In the genomic region with DNA sequence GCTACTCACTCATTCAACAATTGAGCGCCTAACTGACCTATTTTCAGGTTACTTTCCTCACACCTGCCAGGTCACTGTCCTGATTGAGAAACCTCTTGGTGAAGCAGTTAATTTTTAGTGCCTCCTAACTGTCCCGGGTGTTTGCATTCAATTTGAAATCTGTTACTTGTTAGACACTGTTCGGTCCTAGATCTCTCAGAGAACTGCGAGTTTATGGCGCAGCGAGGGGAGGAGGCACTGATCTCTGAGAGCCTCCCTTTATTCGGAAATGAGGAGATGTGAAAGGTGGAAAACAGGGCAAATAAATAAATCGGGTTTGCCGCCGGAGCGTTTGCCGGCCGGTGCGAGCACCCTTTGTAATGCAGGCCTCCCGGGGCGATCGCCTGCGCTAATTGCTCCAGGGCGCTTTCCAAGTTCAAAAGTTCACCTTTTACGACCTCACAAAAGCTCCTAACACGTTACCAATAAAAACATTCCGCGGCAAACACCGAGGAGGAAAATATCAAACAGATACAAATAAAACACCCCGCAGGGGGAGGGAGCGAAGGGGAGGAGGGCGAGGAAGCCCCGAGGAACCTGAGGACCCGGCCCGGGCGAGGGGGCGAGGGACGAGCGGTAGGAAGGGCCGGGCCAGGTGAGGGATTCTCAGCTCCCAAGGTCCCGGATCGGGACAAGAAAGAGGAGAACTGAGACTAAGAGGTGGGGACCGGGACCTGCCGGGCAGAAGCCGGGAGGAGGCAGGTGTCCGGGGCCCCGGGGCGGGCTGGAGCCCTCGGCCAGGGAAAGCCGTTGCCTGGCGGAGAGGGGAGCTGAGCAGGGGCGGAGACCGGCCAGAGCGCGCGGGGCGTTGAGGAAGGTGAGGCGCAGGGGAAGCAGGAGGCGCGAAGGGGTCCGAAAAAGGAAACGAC, we compare ENCODE assay signal across 1 cellular context.
TF ChIP-seq lines count a peak whose summit lies in the region.

No MANE protein-coding gene starts in this region.

TF ChIP-seq in HEK293, 187 proteins besides CTCF, POLR2A, EP300 and RAD21 (continued from another document and continues in another):
- TF ChIP-seq, protein P1, sequence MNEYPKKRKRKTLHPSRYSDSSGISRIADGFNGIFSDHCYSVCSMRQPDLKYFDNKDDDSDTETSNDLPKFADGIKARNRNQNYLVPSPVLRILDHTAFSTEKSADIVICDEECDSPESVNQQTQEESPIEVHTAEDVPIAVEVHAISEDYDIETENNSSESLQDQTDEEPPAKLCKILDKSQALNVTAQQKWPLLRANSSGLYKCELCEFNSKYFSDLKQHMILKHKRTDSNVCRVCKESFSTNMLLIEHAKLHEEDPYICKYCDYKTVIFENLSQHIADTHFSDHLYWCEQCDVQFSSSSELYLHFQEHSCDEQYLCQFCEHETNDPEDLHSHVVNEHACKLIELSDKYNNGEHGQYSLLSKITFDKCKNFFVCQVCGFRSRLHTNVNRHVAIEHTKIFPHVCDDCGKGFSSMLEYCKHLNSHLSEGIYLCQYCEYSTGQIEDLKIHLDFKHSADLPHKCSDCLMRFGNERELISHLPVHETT (tag by site-specific recombination; IDR thresholded peaks at IDR 0.05) = no peak
- TF ChIP-seq ZNF138 (tag by site-specific recombination; IDR thresholded peaks at IDR 0.05; ENCODE audit: borderline replicate concordance) = no peak
- TF ChIP-seq ZNF292 (tag by site-specific recombination; IDR thresholded peaks at IDR 0.05; ENCODE audit: borderline replicate concordance, low read depth) = no peak
- TF ChIP-seq ZNF133 (tag by site-specific recombination; IDR thresholded peaks at IDR 0.05) = no peak
- TF ChIP-seq, protein P2, sequence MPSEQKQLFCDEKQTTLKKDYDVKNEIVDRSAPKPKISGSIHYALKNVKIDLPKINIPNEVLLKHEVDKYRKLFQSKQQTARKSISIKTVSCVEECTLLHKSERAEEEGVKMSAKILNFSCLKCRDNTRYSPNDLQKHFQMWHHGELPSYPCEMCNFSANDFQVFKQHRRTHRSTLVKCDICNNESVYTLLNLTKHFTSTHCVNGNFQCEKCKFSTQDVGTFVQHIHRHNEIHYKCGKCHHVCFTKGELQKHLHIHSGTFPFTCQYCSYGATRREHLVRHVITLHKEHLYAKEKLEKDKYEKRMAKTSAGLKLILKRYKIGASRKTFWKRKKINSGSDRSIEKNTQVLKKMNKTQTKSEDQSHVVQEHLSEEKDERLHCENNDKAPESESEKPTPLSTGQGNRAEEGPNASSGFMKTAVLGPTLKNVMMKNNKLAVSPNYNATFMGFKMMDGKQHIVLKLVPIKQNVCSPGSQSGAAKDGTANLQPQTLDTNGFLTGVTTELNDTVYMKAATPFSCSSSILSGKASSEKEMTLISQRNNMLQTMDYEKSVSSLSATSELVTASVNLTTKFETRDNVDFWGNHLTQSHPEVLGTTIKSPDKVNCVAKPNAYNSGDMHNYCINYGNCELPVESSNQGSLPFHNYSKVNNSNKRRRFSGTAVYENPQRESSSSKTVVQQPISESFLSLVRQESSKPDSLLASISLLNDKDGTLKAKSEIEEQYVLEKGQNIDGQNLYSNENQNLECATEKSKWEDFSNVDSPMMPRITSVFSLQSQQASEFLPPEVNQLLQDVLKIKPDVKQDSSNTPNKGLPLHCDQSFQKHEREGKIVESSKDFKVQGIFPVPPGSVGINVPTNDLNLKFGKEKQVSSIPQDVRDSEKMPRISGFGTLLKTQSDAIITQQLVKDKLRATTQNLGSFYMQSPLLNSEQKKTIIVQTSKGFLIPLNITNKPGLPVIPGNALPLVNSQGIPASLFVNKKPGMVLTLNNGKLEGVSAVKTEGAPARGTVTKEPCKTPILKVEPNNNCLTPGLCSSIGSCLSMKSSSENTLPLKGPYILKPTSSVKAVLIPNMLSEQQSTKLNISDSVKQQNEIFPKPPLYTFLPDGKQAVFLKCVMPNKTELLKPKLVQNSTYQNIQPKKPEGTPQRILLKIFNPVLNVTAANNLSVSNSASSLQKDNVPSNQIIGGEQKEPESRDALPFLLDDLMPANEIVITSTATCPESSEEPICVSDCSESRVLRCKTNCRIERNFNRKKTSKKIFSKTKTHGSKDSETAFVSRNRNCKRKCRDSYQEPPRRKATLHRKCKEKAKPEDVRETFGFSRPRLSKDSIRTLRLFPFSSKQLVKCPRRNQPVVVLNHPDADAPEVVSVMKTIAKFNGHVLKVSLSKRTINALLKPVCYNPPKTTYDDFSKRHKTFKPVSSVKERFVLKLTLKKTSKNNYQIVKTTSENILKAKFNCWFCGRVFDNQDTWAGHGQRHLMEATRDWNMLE (tag by site-specific recombination; conservative IDR thresholded peaks at IDR 0.05; ENCODE audit: low read depth) = no peak
- TF ChIP-seq, protein P3, sequence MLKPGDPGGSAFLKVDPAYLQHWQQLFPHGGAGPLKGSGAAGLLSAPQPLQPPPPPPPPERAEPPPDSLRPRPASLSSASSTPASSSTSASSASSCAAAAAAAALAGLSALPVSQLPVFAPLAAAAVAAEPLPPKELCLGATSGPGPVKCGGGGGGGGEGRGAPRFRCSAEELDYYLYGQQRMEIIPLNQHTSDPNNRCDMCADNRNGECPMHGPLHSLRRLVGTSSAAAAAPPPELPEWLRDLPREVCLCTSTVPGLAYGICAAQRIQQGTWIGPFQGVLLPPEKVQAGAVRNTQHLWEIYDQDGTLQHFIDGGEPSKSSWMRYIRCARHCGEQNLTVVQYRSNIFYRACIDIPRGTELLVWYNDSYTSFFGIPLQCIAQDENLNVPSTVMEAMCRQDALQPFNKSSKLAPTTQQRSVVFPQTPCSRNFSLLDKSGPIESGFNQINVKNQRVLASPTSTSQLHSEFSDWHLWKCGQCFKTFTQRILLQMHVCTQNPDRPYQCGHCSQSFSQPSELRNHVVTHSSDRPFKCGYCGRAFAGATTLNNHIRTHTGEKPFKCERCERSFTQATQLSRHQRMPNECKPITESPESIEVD (tag by site-specific recombination; IDR thresholded peaks at IDR 0.05) = peak; percentile 91
- TF ChIP-seq ZFHX2 (tag by site-specific recombination; conservative IDR thresholded peaks at IDR 0.05) = no peak
- 0 out of 2 replicates have a peak, but pooled peaks have one; percentile 56 for TF ChIP-seq OVOL3 (tag by site-specific recombination; IDR thresholded peaks at IDR 0.05)
- peak; percentile 38; the same call in 1 of the 2 replicates for TF ChIP-seq KLF9 (tag by site-specific recombination; IDR thresholded peaks at IDR 0.05; ENCODE audit: low read depth)
- no peak for TF ChIP-seq ZNF664 (tag by site-specific recombination; IDR thresholded peaks at IDR 0.05)
- TF ChIP-seq, protein P4, sequence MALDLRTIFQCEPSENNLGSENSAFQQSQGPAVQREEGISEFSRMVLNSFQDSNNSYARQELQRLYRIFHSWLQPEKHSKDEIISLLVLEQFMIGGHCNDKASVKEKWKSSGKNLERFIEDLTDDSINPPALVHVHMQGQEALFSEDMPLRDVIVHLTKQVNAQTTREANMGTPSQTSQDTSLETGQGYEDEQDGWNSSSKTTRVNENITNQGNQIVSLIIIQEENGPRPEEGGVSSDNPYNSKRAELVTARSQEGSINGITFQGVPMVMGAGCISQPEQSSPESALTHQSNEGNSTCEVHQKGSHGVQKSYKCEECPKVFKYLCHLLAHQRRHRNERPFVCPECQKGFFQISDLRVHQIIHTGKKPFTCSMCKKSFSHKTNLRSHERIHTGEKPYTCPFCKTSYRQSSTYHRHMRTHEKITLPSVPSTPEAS (tag by site-specific recombination; IDR thresholded peaks at IDR 0.05) = no peak
- TF ChIP-seq ZNF394 (tag by site-specific recombination; IDR thresholded peaks at IDR 0.05; ENCODE audit: borderline replicate concordance) = peak; percentile 31; the same call in 1 of the 2 replicates
- TF ChIP-seq, protein P5, sequence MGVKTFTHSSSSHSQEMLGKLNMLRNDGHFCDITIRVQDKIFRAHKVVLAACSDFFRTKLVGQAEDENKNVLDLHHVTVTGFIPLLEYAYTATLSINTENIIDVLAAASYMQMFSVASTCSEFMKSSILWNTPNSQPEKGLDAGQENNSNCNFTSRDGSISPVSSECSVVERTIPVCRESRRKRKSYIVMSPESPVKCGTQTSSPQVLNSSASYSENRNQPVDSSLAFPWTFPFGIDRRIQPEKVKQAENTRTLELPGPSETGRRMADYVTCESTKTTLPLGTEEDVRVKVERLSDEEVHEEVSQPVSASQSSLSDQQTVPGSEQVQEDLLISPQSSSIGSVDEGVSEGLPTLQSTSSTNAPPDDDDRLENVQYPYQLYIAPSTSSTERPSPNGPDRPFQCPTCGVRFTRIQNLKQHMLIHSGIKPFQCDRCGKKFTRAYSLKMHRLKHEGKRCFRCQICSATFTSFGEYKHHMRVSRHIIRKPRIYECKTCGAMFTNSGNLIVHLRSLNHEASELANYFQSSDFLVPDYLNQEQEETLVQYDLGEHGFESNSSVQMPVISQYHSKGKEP (tag by site-specific recombination; IDR thresholded peaks at IDR 0.05) = peak; percentile 55; the same call in 1 of the 2 replicates
- no peak for TF ChIP-seq ZNF624 (tag by site-specific recombination; IDR thresholded peaks at IDR 0.05)
- TF ChIP-seq ZXDB (tag by site-specific recombination; IDR thresholded peaks at IDR 0.05) = peak; percentile 76
- no peak for TF ChIP-seq ZNF24 (tag by site-specific recombination; IDR thresholded peaks at IDR 0.05)
- no peak for TF ChIP-seq ZNF626 (tag by site-specific recombination; IDR thresholded peaks at IDR 0.05)
- TF ChIP-seq ZNF391 (tag by site-specific recombination; IDR thresholded peaks at IDR 0.05; ENCODE audit: borderline replicate concordance, low read depth) = no peak
- peak; percentile 52; the same call in 1 of the 2 replicates for TF ChIP-seq WT1 (tag by site-specific recombination; IDR thresholded peaks at IDR 0.05)
- no peak for TF ChIP-seq ZNF830 (tag by site-specific recombination; IDR thresholded peaks at IDR 0.05; ENCODE audit: low read depth)
- TF ChIP-seq ZNF157 (tag by site-specific recombination; IDR thresholded peaks at IDR 0.05) = no peak
- TF ChIP-seq ZNF132 (tag by site-specific recombination; IDR thresholded peaks at IDR 0.05; ENCODE audit: borderline replicate concordance) = no peak
- TF ChIP-seq REPIN1 (tag by site-specific recombination; IDR thresholded peaks at IDR 0.05; ENCODE audit: low read depth) = no peak
- TF ChIP-seq ZNF302 (tag by site-specific recombination; IDR thresholded peaks at IDR 0.05; ENCODE audit: low read depth) = no peak
- 0 out of 2 replicates have a peak, but pooled peaks have one; percentile 64 for TF ChIP-seq ZBTB8A (tag by site-specific recombination; IDR thresholded peaks at IDR 0.05)
- TF ChIP-seq ZNF221 (tag by site-specific recombination; IDR thresholded peaks at IDR 0.05; ENCODE audit: borderline replicate concordance) = no peak
- TF ChIP-seq, protein P6, sequence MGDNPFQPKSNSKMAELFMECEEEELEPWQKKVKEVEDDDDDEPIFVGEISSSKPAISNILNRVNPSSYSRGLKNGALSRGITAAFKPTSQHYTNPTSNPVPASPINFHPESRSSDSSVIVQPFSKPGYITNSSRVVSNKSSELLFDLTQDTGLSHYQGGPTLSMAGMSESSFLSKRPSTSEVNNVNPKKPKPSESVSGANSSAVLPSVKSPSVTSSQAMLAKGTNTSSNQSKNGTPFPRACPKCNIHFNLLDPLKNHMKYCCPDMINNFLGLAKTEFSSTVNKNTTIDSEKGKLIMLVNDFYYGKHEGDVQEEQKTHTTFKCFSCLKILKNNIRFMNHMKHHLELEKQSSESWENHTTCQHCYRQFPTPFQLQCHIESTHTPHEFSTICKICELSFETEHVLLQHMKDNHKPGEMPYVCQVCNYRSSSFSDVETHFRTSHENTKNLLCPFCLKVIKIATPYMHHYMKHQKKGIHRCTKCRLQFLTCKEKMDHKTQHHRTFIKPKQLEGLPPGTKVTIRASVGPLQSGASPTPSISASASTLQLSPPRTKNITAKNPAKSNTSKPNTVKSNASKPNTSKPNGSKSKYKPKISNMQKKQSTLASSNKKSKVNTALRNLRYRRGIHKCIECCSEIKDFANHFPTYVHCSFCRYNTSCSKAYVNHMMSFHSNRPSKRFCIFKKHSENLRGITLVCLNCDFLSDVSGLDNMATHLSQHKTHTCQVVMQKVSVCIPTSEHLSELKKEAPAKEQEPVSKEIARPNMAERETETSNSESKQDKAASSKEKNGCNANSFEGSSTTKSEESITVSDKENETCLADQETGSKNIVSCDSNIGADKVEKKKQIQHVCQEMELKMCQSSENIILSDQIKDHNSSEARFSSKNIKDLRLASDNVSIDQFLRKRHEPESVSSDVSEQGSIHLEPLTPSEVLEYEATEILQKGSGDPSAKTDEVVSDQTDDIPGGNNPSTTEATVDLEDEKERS (tag by site-specific recombination; IDR thresholded peaks at IDR 0.05) = no peak
- TF ChIP-seq ZNF324 (tag by site-specific recombination; IDR thresholded peaks at IDR 0.05) = no peak
- TF ChIP-seq ZNF621 (tag by site-specific recombination; IDR thresholded peaks at IDR 0.05) = no peak
- TF ChIP-seq, protein P7, sequence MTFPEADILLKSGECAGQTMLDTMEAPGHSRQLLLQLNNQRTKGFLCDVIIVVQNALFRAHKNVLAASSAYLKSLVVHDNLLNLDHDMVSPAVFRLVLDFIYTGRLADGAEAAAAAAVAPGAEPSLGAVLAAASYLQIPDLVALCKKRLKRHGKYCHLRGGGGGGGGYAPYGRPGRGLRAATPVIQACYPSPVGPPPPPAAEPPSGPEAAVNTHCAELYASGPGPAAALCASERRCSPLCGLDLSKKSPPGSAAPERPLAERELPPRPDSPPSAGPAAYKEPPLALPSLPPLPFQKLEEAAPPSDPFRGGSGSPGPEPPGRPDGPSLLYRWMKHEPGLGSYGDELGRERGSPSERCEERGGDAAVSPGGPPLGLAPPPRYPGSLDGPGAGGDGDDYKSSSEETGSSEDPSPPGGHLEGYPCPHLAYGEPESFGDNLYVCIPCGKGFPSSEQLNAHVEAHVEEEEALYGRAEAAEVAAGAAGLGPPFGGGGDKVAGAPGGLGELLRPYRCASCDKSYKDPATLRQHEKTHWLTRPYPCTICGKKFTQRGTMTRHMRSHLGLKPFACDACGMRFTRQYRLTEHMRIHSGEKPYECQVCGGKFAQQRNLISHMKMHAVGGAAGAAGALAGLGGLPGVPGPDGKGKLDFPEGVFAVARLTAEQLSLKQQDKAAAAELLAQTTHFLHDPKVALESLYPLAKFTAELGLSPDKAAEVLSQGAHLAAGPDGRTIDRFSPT (tag by site-specific recombination; IDR thresholded peaks at IDR 0.05) = peak; percentile 63; the same call in 1 of the 2 replicates
- peak; percentile 77 for TF ChIP-seq SP2 (tag by site-specific recombination; IDR thresholded peaks at IDR 0.05)
- TF ChIP-seq, protein P8, sequence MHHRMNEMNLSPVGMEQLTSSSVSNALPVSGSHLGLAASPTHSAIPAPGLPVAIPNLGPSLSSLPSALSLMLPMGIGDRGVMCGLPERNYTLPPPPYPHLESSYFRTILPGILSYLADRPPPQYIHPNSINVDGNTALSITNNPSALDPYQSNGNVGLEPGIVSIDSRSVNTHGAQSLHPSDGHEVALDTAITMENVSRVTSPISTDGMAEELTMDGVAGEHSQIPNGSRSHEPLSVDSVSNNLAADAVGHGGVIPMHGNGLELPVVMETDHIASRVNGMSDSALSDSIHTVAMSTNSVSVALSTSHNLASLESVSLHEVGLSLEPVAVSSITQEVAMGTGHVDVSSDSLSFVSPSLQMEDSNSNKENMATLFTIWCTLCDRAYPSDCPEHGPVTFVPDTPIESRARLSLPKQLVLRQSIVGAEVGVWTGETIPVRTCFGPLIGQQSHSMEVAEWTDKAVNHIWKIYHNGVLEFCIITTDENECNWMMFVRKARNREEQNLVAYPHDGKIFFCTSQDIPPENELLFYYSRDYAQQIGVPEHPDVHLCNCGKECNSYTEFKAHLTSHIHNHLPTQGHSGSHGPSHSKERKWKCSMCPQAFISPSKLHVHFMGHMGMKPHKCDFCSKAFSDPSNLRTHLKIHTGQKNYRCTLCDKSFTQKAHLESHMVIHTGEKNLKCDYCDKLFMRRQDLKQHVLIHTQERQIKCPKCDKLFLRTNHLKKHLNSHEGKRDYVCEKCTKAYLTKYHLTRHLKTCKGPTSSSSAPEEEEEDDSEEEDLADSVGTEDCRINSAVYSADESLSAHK (tag by site-specific recombination; IDR thresholded peaks at IDR 0.05) = peak; percentile 81
